29 cellular contexts compared by ENCODE assay signal in the genomic region with DNA sequence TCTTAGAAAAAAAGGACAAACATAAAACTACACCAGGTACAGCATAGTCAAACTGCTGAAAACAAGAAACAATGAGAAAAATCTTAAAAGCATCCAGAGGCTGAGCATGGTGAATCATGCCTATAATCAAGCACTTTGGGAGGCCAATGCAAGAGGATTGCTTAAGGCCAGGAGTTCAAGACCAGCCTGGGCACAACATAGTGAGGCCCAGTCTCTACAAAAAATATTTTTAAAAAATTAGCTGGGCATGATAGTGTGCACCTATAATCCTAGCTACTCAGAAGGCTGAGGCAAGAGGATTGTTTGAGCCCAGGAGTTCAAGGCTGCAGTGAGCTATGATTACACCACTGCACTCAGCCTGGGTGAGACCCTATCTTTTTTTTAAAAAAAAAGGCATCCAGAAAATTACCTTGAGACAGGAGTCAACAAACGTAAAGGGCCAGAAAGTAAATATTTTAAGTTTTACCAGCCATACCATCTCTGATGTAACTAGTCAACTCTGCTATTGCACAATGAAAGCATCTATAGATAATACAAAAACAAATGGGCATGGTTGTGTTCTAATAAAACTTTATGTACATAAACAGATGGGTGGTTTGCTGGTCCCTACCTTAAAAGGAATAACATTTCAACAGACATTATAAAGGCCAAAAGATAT.
"Had no signal": no experiment of that assay in that cellular context is flagged by ENCODE, and none has a peak within 500 bp of the region (broad histone marks: within the 10 kb centered on the region; RNA-seq: fewer than 3 reads in every experiment).

No MANE protein-coding gene starts in this region.

- H3K27me3 Mint-ChIP-seq: dendritic cell treated with granulocyte-macrophage colony-stimulating factor and Interleukin-4, amounts not matched to agents 40 ng/mL and 50 ng/mL, for 4 days; naive B cell; progenitor cell of endocrine pancreas; type B pancreatic cell had no signal

- H3K36me3 Mint-ChIP-seq: naive B cell; stimulated activated effector memory CD8-positive, alpha-beta T cell treated with anti-CD3 and anti-CD28 coated beads, Interleukin-12 subunit alpha, Interleukin-12 subunit beta, amount 100 ng/mL, for 72 hours had no signal

- DNase-seq: colonic mucosa; effector CD8-positive, alpha-beta T cell; endodermal cell; foreskin fibroblast; gastrocnemius medialis; heart left ventricle; kidney; left lung; mesenchymal stem cell; mucosa of descending colon; naive B cell; sigmoid colon; stimulated activated CD4-positive, alpha-beta T cell treated with anti-CD3 and anti-CD28 coated beads, Interleukin-2, amount 100 ng/mL, for 24 hours; stimulated activated CD4-positive, alpha-beta T cell treated with anti-CD3 and anti-CD28 coated beads, Interleukin-4, amount 100 ng/mL, for 24 hours; stimulated activated naive CD8-positive, alpha-beta T cell treated with anti-CD3 and anti-CD28 coated beads, Interleukin-15, Interleukin-2, amounts not matched to agents 100 U/mL and 50 U/mL, for 24 hours; substantia nigra; testis; tibial artery had no signal

- H3K4me1 ChIP-seq: colonic mucosa, left lung had no signal

- H3K4me2 ChIP-seq: hepatocyte, neural progenitor cell had no signal

- H3K27me3 ChIP-seq: colonic mucosa, gastrocnemius medialis, heart left ventricle, hepatocyte, left lung, neural progenitor cell, sigmoid colon, testis, tibial artery had no signal

- H3K27ac Mint-ChIP-seq: dendritic cell treated with granulocyte-macrophage colony-stimulating factor and Interleukin-4, amounts not matched to agents 40 ng/mL and 50 ng/mL, for 4 days; endodermal cell; mesothelial cell of epicardium; nephron; neural progenitor cell; progenitor cell of endocrine pancreas; stimulated activated effector memory CD8-positive, alpha-beta T cell treated with anti-CD3 and anti-CD28 coated beads, Interleukin-12 subunit alpha, Interleukin-12 subunit beta, amount 100 ng/mL, for 72 hours; type B pancreatic cell had no signal

- H3K9ac ChIP-seq: neural progenitor cell, parathyroid adenoma had no signal

- H3K4me3 ChIP-seq: colonic mucosa, gastrocnemius medialis, heart left ventricle, hepatocyte, left lung, mucosa of descending colon, neural progenitor cell, sigmoid colon, testis, tibial artery had no signal

- ATAC-seq: esophagus mucosa; gastrocnemius medialis; heart left ventricle; left lung; mucosa of descending colon; stimulated activated effector memory CD8-positive, alpha-beta T cell treated with anti-CD3 and anti-CD28 coated beads, Interleukin-12 subunit alpha, Interleukin-12 subunit beta, amount 100 ng/mL, for 72 hours; stimulated activated naive CD8-positive, alpha-beta T cell treated with anti-CD3 and anti-CD28 coated beads, Interleukin-15, Interleukin-2, amounts not matched to agents 100 U/mL and 50 U/mL, for 24 hours had no signal

- H3K27ac ChIP-seq: colonic mucosa, epithelial cell of prostate, gastrocnemius medialis, heart left ventricle, hepatocyte, left lung, neural progenitor cell, parathyroid adenoma, sigmoid colon, testis, tibial artery had no signal

- FAIRE-seq: kidney had no signal

- H3K9me3 ChIP-seq: colonic mucosa, gastrocnemius medialis, heart left ventricle, left lung, mucosa of descending colon, sigmoid colon, testis, tibial artery had no signal

- H3K4me3 Mint-ChIP-seq: dendritic cell treated with granulocyte-macrophage colony-stimulating factor and Interleukin-4, amounts not matched to agents 40 ng/mL and 50 ng/mL, for 4 days; endodermal cell; mesothelial cell of epicardium; naive B cell; nephron; neural progenitor cell; stimulated activated effector memory CD8-positive, alpha-beta T cell treated with anti-CD3 and anti-CD28 coated beads, Interleukin-12 subunit alpha, Interleukin-12 subunit beta, amount 100 ng/mL, for 72 hours; type B pancreatic cell had no signal

- H3K36me3 ChIP-seq: colonic mucosa, gastrocnemius medialis, heart left ventricle, left lung, neural progenitor cell, sigmoid colon, tibial artery had no signal

- H2AFZ ChIP-seq: hepatocyte, neural progenitor cell, parathyroid adenoma had no signal

- H3K9me3 Mint-ChIP-seq: dendritic cell treated with granulocyte-macrophage colony-stimulating factor and Interleukin-4, amounts not matched to agents 40 ng/mL and 50 ng/mL, for 4 days; endodermal cell; mesothelial cell of epicardium; naive B cell; nephron; stimulated activated effector memory CD8-positive, alpha-beta T cell treated with anti-CD3 and anti-CD28 coated beads, Interleukin-12 subunit alpha, Interleukin-12 subunit beta, amount 100 ng/mL, for 72 hours; type B pancreatic cell had no signal
